ENCODE assay signal across 8 cellular contexts in genomic region chr9:79687131-79687447, GRCh38.
DNase-seq lines count a peak whose midpoint lies in the region; ATAC-seq and TF ChIP-seq lines count a peak whose summit lies in the region.

No MANE protein-coding gene starts in this region.

- CTCF ChIA-PET in GM10248 (lab: Yijun Ruan, JAX): no interaction called here

- POLR2A ChIA-PET in GM10248 (lab: Yijun Ruan, JAX): no interaction called here

- peaks cover 3% of the 10 kb centered on the region for H3K36me3 ChIP-seq in neutrophil

- intact Hi-C loops in dorsolateral prefrontal cortex (cut with DNase I): loop anchor here in 1 of 2 donors (10.0 kb wide), 1 partner anchor 212 kb away; no protein-coding TSS in a partner anchor

- no peaks in the 10 kb centered on the region for H3K9me3 ChIP-seq in neutrophil

- TF ChIP-seq CTCF in neutrophil (IDR thresholded peaks at IDR 0.05): no peak
- TF ChIP-seq CTCF in GM10248 (IDR thresholded peaks at IDR 0.05; ENCODE audit: control extremely low read depth, extremely low read depth, low read depth, missing control alignments): no peak
- no peak for TF ChIP-seq CTCF in dorsolateral prefrontal cortex (IDR thresholded peaks at IDR 0.05 in 54 of 56, conservative IDR thresholded peaks at IDR 0.05 in 2 of 56; ENCODE audit: low read depth in 1 of 56, partially characterized antibody in 56 of 56)

- H3K4me3 ChIP-seq in neutrophil (ENCODE audit: low read depth in 1 of 2, low read length in 1 of 2) (no peak overlapping the region), dorsolateral prefrontal cortex (no peak overlapping the region)

- H3K27me3 ChIP-seq in neutrophil: no peaks in the 10 kb centered on the region
- no peaks in the 10 kb centered on the region for H3K27me3 ChIP-seq in dorsolateral prefrontal cortex

- peaks cover 20 to 26% of the 10 kb centered on the region in 2 experiments for H3K4me1 ChIP-seq in neutrophil (ENCODE audit: control insufficient read depth in 1 of 2, insufficient read depth in 1 of 2, low read depth in 1 of 2, low read length in 1 of 2)

- ATAC-seq in HG03342 (IDR thresholded peaks at IDR 0.05; ENCODE audit: unreplicated experiment): peak; percentile 40

- DNase-seq in Daoy (ENCODE audit: low read depth): peak; percentile 23
- peak; percentile 7 for DNase-seq in activated gamma-delta T cell treated with anti-CD3 and anti-CD28 coated beads, Interleukin-2, amount 50 U/mL, for 16 hours (ENCODE audit: low read depth)
- no peak for DNase-seq in NCI-H69 (lab: John Stamatoyannopoulos, UW)
- no peak for DNase-seq in GM10248 (ENCODE audit: extremely low spot score)
- DNase-seq in dorsolateral prefrontal cortex: no peak
- no peak for DNase-seq in activated effector memory CD4-positive, alpha-beta T cell treated with anti-CD3 and anti-CD28 coated beads, Interleukin-2, amount 50 U/mL, for 16 hours

- H3K27ac ChIP-seq in neutrophil (peak overlapping the region; percentile 44), dorsolateral prefrontal cortex (no peak overlapping the region)

Comparison
In these comparisons a context has a peak if more than half of its experiments do, and no peak if none do; other contexts are left out.
1. DNase-seq: peak in Daoy (single experiment) and activated gamma-delta T cell treated with anti-CD3 and anti-CD28 coated beads, Interleukin-2, amount 50 U/mL, for 16 hours (single experiment); none in NCI-H69 (single experiment), GM10248 (single experiment), dorsolateral prefrontal cortex (0 of 10) and activated effector memory CD4-positive, alpha-beta T cell treated with anti-CD3 and anti-CD28 coated beads, Interleukin-2, amount 50 U/mL, for 16 hours (single experiment).